ENCODE assay signal across 11 cellular contexts in genomic region chr10:90865400-90865799, GRCh38. TPM values are rescaled to one million over a fixed set of nuclear protein-coding genes. Genes with fewer than 3 reads are reported as not detected.
DNase-seq lines count a peak whose midpoint lies in the region; ATAC-seq, FAIRE-seq and TF ChIP-seq lines count a peak whose summit lies in the region.
"Had no signal": no experiment of that assay in that cellular context is flagged by ENCODE, and none has a peak within 500 bp of the region (broad histone marks: within the 10 kb centered on the region; RNA-seq: fewer than 3 reads in every experiment).

No MANE protein-coding gene starts in this region.

- intact Hi-C loops in left ventricle myocardium superior (cut with micrococcal nuclease): loop anchor here (10.0 kb wide), 2 partner anchors 111 to 1071 kb away; no protein-coding TSS in a partner anchor

- H3K4me3 Mint-ChIP-seq in neural progenitor cell: no peak overlapping the region

- H3K27me3 ChIP-seq in Karpas-422 (ENCODE audit: low read length) (no peaks in the 10 kb centered on the region), brain microvascular endothelial cell (replicated peaks) (no peaks in the 10 kb centered on the region), neural progenitor cell (no peaks in the 10 kb centered on the region)

- H3K36me3 ChIP-seq in Karpas-422 (ENCODE audit: insufficient read depth, low read length): no peaks in the 10 kb centered on the region
- no peaks in the 10 kb centered on the region for H3K36me3 ChIP-seq in brain microvascular endothelial cell (replicated peaks)
- H3K36me3 ChIP-seq in neural progenitor cell: no peaks in the 10 kb centered on the region

- H3K4me3 ChIP-seq in Karpas-422 (ENCODE audit: low read length): no peak overlapping the region
- no peak overlapping the region for H3K4me3 ChIP-seq in brain microvascular endothelial cell (ENCODE audit: low read depth, low read length)
- H3K4me3 ChIP-seq in neural progenitor cell: no peak overlapping the region

- no peak for FAIRE-seq in frontal cortex (lab: Jason Lieb, UNC)
- FAIRE-seq: kidney had no signal

- TF ChIP-seq CTCF in brain microvascular endothelial cell (IDR thresholded peaks at IDR 0.05; ENCODE audit: low read depth, low read length, missing control alignments) (peak; percentile 59), neural progenitor cell (IDR thresholded peaks at IDR 0.05) (peak; percentile 29)

- DNase-seq in DMS 273 (lab: John Stamatoyannopoulos, UW; ENCODE audit: unreplicated experiment): peak; percentile 17
- DNase-seq in DMS 273 treated with DMSO at 0.1 percent for 48 hours (lab: John Stamatoyannopoulos, UW): no peak
- DNase-seq in Karpas-422: peak; percentile 51
- peak; percentile 43 for DNase-seq in brain microvascular endothelial cell
- DNase-seq in neural progenitor cell (ENCODE audit: low spot score): no peak
- DNase-seq in left ventricle myocardium superior: no peak
- no peak for DNase-seq in frontal cortex (ENCODE audit: low spot score in 2 of 2)
- DNase-seq in NCI-H187 (lab: John Stamatoyannopoulos, UW): no peak
- DNase-seq: 8988T; activated CD4-positive, alpha-beta T cell treated with anti-CD3 and anti-CD28 coated beads, Interleukin-2, amount 50 U/mL, for 4 hours; kidney had no signal

- no peak overlapping the region for H3K27ac Mint-ChIP-seq in neural progenitor cell

- H3K27me3 Mint-ChIP-seq in neural progenitor cell (ENCODE audit: insufficient read depth, low read depth): peaks cover 7% of the 10 kb centered on the region

- no peaks in the 10 kb centered on the region for H3K9me2 ChIP-seq in Karpas-422 (replicated peaks; ENCODE audit: insufficient read depth, low read length)

- H3K9me3 Mint-ChIP-seq in neural progenitor cell: peaks cover 12% of the 10 kb centered on the region

- no peaks in the 10 kb centered on the region for H3K36me3 Mint-ChIP-seq in neural progenitor cell

- no peaks in the 10 kb centered on the region for H3K4me1 Mint-ChIP-seq in neural progenitor cell

- H3F3A ChIP-seq in neural progenitor cell (ENCODE audit: low read depth): no peaks in the 10 kb centered on the region

- no peak overlapping the region for H3K9ac ChIP-seq in Karpas-422 (ENCODE audit: low read length)
- H3K9ac ChIP-seq in neural progenitor cell: no peak overlapping the region

- no peak overlapping the region for H2AFZ ChIP-seq in Karpas-422 (ENCODE audit: low read length)
- H2AFZ ChIP-seq in neural progenitor cell (replicated peaks): no peak overlapping the region

- H3K79me2 ChIP-seq in Karpas-422 (ENCODE audit: low read length): no peaks in the 10 kb centered on the region
- H3K79me2 ChIP-seq in neural progenitor cell (ENCODE audit: low read depth): no peaks in the 10 kb centered on the region

- H4K20me1 ChIP-seq in Karpas-422 (ENCODE audit: insufficient read depth, low read depth, low read length) (no peaks in the 10 kb centered on the region), neural progenitor cell (ENCODE audit: low read depth) (no peaks in the 10 kb centered on the region)

- H3K9me3 ChIP-seq in Karpas-422 (ENCODE audit: low read length) (no peaks in the 10 kb centered on the region), neural progenitor cell (ENCODE audit: low read depth) (peaks cover 10% of the 10 kb centered on the region)

- H3K27ac ChIP-seq in Karpas-422 (ENCODE audit: low read length) (no peak overlapping the region), brain microvascular endothelial cell (no peak overlapping the region), neural progenitor cell (no peak overlapping the region)

- ATAC-seq in left ventricle myocardium superior: no peak

- in situ Hi-C loops in brain microvascular endothelial cell (cut with HindIII; ENCODE audit: low pct_ligation_motif_present, low sequenced_read_pairs): loop anchor here (25.0 kb wide), 1 partner anchor 103 kb away; no protein-coding TSS in a partner anchor

- H3K4me2 ChIP-seq in Karpas-422 (ENCODE audit: low read depth, low read length, poor library complexity, severe bottlenecking) (no peak overlapping the region), neural progenitor cell (no peak overlapping the region)

- no peaks in the 10 kb centered on the region for H3K4me1 ChIP-seq in Karpas-422 (ENCODE audit: low read length)
- H3K4me1 ChIP-seq in neural progenitor cell: no peaks in the 10 kb centered on the region

RNA-seq across cellular contexts. Expression of gene RPP30, which starts 6.4 kb away (rescaled TPM):
- total RNA-seq in Karpas-422 (2014; rRNA removed; shearing (Covaris generic); ENCODE audit: low replicate concordance): 18.9 and 23.3 TPM in 2 replicates
- 60.0 and 85.5 TPM in 2 replicates for total RNA-seq in neural progenitor cell (ENCODE audit: low replicate concordance)
- 30.9 TPM for total RNA-seq in left ventricle myocardium superior
- 94.6 TPM for total RNA-seq in frontal cortex

RNA-seq across cellular contexts. Expression of gene HTR7, which starts 7.6 kb away (rescaled TPM):
- total RNA-seq in Karpas-422 (2014; rRNA removed; shearing (Covaris generic); ENCODE audit: low replicate concordance): 0.26 TPM in 1 of 2 replicates, not detected in the other
- 0.19 TPM in 1 of 2 replicates, not detected in the other for total RNA-seq in neural progenitor cell (ENCODE audit: low replicate concordance)
- total RNA-seq in left ventricle myocardium superior: not detected
- total RNA-seq in frontal cortex: 14.3 TPM

RNA-seq across cellular contexts. Expression of gene ANKRD1, which starts 55.5 kb away (rescaled TPM):
- total RNA-seq in Karpas-422 (2014; rRNA removed; shearing (Covaris generic); ENCODE audit: low replicate concordance): not detected in 2 replicates
- 0.09 and 1.2 TPM in 2 replicates for total RNA-seq in neural progenitor cell (ENCODE audit: low replicate concordance)
- 1,326 TPM for total RNA-seq in left ventricle myocardium superior
- total RNA-seq in frontal cortex: not detected
- total RNA-seq: kidney had no signal

Comparison
In these comparisons a context has a peak if more than half of its experiments do, and no peak if none do; other contexts are left out.
1. DNase-seq: peak in DMS 273 (single experiment), Karpas-422 (single experiment) and brain microvascular endothelial cell (single experiment); none in DMS 273 treated with DMSO at 0.1 percent for 48 hours (single experiment), neural progenitor cell (single experiment), left ventricle myocardium superior (single experiment), frontal cortex (0 of 2) and NCI-H187 (0 of 2).
2. RNA of gene HTR7, which starts 7.6 kb away (total RNA-seq): 14.3 TPM in frontal cortex (single experiment); 0.26 TPM in Karpas-422, not detected in left ventricle myocardium superior (single experiment) and 0.19 TPM in neural progenitor cell; every median in the first group is over 10 times any median in the second.
3. RNA of gene ANKRD1, which starts 55.5 kb away (total RNA-seq): 1,326 TPM in left ventricle myocardium superior (single experiment); 0.09 to 1.2 TPM in neural progenitor cell, not detected in Karpas-422 and not detected in frontal cortex (single experiment); every median in the first group is over 100 times any median in the second.